In genomic region chr6:3390698-3391097, GRCh38 we compare ENCODE assay signal across 10 cellular contexts.
DNase-seq lines count a peak whose midpoint lies in the region; ATAC-seq, FAIRE-seq and TF ChIP-seq lines count a peak whose summit lies in the region.
"Had no signal": no experiment of that assay in that cellular context is flagged by ENCODE, and none has a peak within 500 bp of the region (broad histone marks: within the 10 kb centered on the region; RNA-seq: fewer than 3 reads in every experiment).

No MANE protein-coding gene starts in this region.

- H3K36me3 ChIP-seq in colonic mucosa (no peaks in the 10 kb centered on the region), HepG2 (replicated peaks in 1 of 2; ENCODE audit: control insufficient read depth in 1 of 2, insufficient read depth in 2 of 2, low read length in 2 of 2) (peaks cover 24 to 79% of the 10 kb centered on the region in 2 experiments)
- H3K36me3 ChIP-seq: WERI-Rb-1 had no signal

- peak; percentile 67 for DNase-seq in HS-27A (ENCODE audit: low read depth)
- DNase-seq in colonic mucosa: peak; percentile 93
- no peak for DNase-seq in HepG2 (ENCODE audit: low spot score)
- peak; percentile 81 for DNase-seq in superior temporal gyrus (ENCODE audit: extremely low spot score)
- no peak for DNase-seq in NCI-H69 (lab: John Stamatoyannopoulos, UW)
- no peak for DNase-seq in NCI-H446 treated with DMSO at 0.1 percent for 48 hours (lab: John Stamatoyannopoulos, UW)
- DNase-seq in stimulated activated CD4-positive, alpha-beta T cell treated with anti-CD3 and anti-CD28 coated beads, Interleukin-2, amount 100 ng/mL, for 24 hours: no peak
- DNase-seq: activated naive CD8-positive, alpha-beta T cell treated with anti-CD3 and anti-CD28 coated beads, Interleukin-2, amount 50 U/mL, for 24 hours; WERI-Rb-1 had no signal

- no peak overlapping the region for H2AFZ ChIP-seq in HepG2 (ENCODE audit: low read length)

- CTCF ChIA-PET in HepG2 (lab: Yijun Ruan, JAX; ENCODE audit: low intra/inter-chr PET ratio, low total read pairs): no interaction called here

- H3K79me2 ChIP-seq in HepG2 (ENCODE audit: insufficient read depth, low read length): peaks cover 58% of the 10 kb centered on the region

- ATAC-seq in HepG2 (no peak), GM19395 (IDR thresholded peaks at IDR 0.05; ENCODE audit: unreplicated experiment) (no peak)
- ATAC-seq: activated naive CD8-positive, alpha-beta T cell treated with anti-CD3 and anti-CD28 coated beads, Interleukin-2, amount 50 U/mL, for 24 hours had no signal

- POLR2A ChIA-PET in HepG2 (lab: Yijun Ruan, JAX): no interaction called here

- BruUV-seq in HepG2 (replicated peaks; lab: Mats Ljungman, UMichigan): TSS peak; percentile 9

- WGBS in HepG2 (ENCODE audit: low lambda C conversion rate): over 99% methylated on average over 5 of the region's 5 CpGs

- no peaks in the 10 kb centered on the region for H4K20me1 ChIP-seq in HepG2 (ENCODE audit: insufficient read depth, low read length)

- H3K9ac ChIP-seq in colonic mucosa (ENCODE audit: low read depth in 2 of 2, low read length in 2 of 2): peak overlapping the region in 1 of 2 donors; percentile 70
- no peak overlapping the region for H3K9ac ChIP-seq in HepG2 (ENCODE audit: insufficient read depth, low read depth, low read length)

- H3K27ac ChIP-seq in colonic mucosa (peak overlapping the region; percentile 60), HepG2 (ENCODE audit: extremely low read length, insufficient read depth, low read length) (no peak overlapping the region)
- H3K27ac ChIP-seq: WERI-Rb-1 had no signal

- intact Hi-C loops in colonic mucosa (cut with DNase I): no loop called here
- intact Hi-C loops in HepG2 (cut with micrococcal nuclease; ENCODE audit: unreplicated experiment): no loop called here

- H3K9me3 ChIP-seq in colonic mucosa: no peaks in the 10 kb centered on the region
- H3K9me3 ChIP-seq in HepG2 (ENCODE audit: low read length): no peaks in the 10 kb centered on the region

- no peak overlapping the region for H3K4me3 ChIP-seq in colonic mucosa
- H3K4me3 ChIP-seq in HepG2 (replicated peaks in 1 of 3; ENCODE audit: insufficient read depth in 1 of 3, low read depth in 2 of 3, low read length in 3 of 3): no peak overlapping the region

- FAIRE-seq in HepG2 (lab: Jason Lieb, UNC): no peak

- in situ Hi-C loops in HepG2 (cut with HindIII; ENCODE audit: extremely low pct_ligation_motif_present, low pct_unique_long_range_greater_than_20kb): no loop called here

- H3K27me3 ChIP-seq in colonic mucosa (no peaks in the 10 kb centered on the region), HepG2 (ENCODE audit: control insufficient read depth in 1 of 2, insufficient read depth in 2 of 2, low read length in 2 of 2) (no peaks in the 10 kb centered on the region)

- peaks cover 13% of the 10 kb centered on the region for H3K4me1 ChIP-seq in colonic mucosa
- peaks cover 24% of the 10 kb centered on the region for H3K4me1 ChIP-seq in HepG2 (ENCODE audit: insufficient read depth, low read length)

- no peak overlapping the region for H3K4me2 ChIP-seq in HepG2 (ENCODE audit: low read depth, low read length)

- TF ChIP-seq CTCF in colonic mucosa (IDR thresholded peaks at IDR 0.05) (no peak), HepG2 (CRISPR knock-in tag; IDR thresholded peaks at IDR 0.05) (no peak)

- no peak for TF ChIP-seq RAD21 in HepG2 (CRISPR knock-in tag; IDR thresholded peaks at IDR 0.05)

- TF ChIP-seq EP300 in HepG2 (IDR thresholded peaks at IDR 0.05; ENCODE audit: low read depth in 2 of 2, low read length in 2 of 2) (no peak), HepG2 (CRISPR knock-in tag; IDR thresholded peaks at IDR 0.05; ENCODE audit: borderline replicate concordance) (no peak)

- no peak for TF ChIP-seq POLR2A in HepG2 (IDR thresholded peaks at IDR 0.05; ENCODE audit: insufficient read depth in 1 of 2, low read depth in 2 of 2, low read length in 2 of 2)

TF ChIP-seq in HepG2, 621 proteins besides CTCF, POLR2A, EP300 and RAD21:
- TF ChIP-seq MED1 (CRISPR knock-in tag; IDR thresholded peaks at IDR 0.05): no peak
- no peak for TF ChIP-seq ZEB1 (IDR thresholded peaks at IDR 0.05; ENCODE audit: insufficient replicate concordance, low read depth)
- no peak for TF ChIP-seq GMEB2 (CRISPR knock-in tag; IDR thresholded peaks at IDR 0.05; ENCODE audit: low read depth)

Comparison
In these comparisons a context has a peak if more than half of its experiments do, and no peak if none do; other contexts are left out.
1. DNase-seq: peak in HS-27A (single experiment), colonic mucosa (single experiment) and superior temporal gyrus (single experiment); none in HepG2 (single experiment), NCI-H69 (single experiment), NCI-H446 treated with DMSO at 0.1 percent for 48 hours (single experiment) and stimulated activated CD4-positive, alpha-beta T cell treated with anti-CD3 and anti-CD28 coated beads, Interleukin-2, amount 100 ng/mL, for 24 hours (0 of 2).